ENCODE assay signal across 1 cellular context in genomic region chr9:105694848-105695581, GRCh38.
A peak's percentile ranks its signal among the peaks of the same experiment; 100 is the strongest.
TF ChIP-seq lines count a peak whose summit lies in the region.

No MANE protein-coding gene starts in this region.

TF ChIP-seq in K562, 482 proteins besides CTCF, POLR2A, EP300 and RAD21 (continued from another document and continues in another):
- TF ChIP-seq E4F1 (CRISPR knock-in tag; IDR thresholded peaks at IDR 0.05; ENCODE audit: borderline replicate concordance), result no peak
- TF ChIP-seq MNT (conservative IDR thresholded peaks at IDR 0.05), result peak; percentile 44 to 83; a peak in 2 of 4 replicates
- TF ChIP-seq EP400 (IDR thresholded peaks at IDR 0.05), result peak; percentile 59; the same call in 1 of the 2 replicates
- peak; percentile 50 for TF ChIP-seq ATF3 (IDR thresholded peaks at IDR 0.05)
- peak; percentile 63; the same call in 1 of the 2 replicates for TF ChIP-seq ATF3 (CRISPR knock-in tag; conservative IDR thresholded peaks at IDR 0.05)
- no peak for TF ChIP-seq RREB1 (CRISPR knock-in tag; IDR thresholded peaks at IDR 0.05)
- peak; percentile 66; the same call in 1 of the 2 replicates for TF ChIP-seq KLF13 (tag; IDR thresholded peaks at IDR 0.05; ENCODE audit: borderline replicate concordance, low read depth)
- no peak for TF ChIP-seq PRPF4 (IDR thresholded peaks at IDR 0.05; ENCODE audit: insufficient read depth, low read depth, low read length, poor library complexity, severe bottlenecking)
- TF ChIP-seq RAD51 (IDR thresholded peaks at IDR 0.05; ENCODE audit: borderline replicate concordance, low read depth), result peak; percentile 66
- TF ChIP-seq TFAP4 (CRISPR knock-in tag; IDR thresholded peaks at IDR 0.05; ENCODE audit: borderline replicate concordance), result peak; percentile 48; the same call in 1 of the 2 replicates
- TF ChIP-seq PTTG1 (tag; IDR thresholded peaks at IDR 0.05; ENCODE audit: low read depth), result no peak
- TF ChIP-seq ZBED1 (IDR thresholded peaks at IDR 0.05), result peak; percentile 88
- peak; percentile 10; the same call in 1 of the 2 replicates for TF ChIP-seq ATF6 (CRISPR knock-in tag; IDR thresholded peaks at IDR 0.05)
- TF ChIP-seq HMGXB4 (CRISPR knock-in tag; IDR thresholded peaks at IDR 0.05), result no peak
- no peak for TF ChIP-seq DIDO1 (tag; IDR thresholded peaks at IDR 0.05; ENCODE audit: low read depth)
- peak; percentile 67 for TF ChIP-seq POLR2G (IDR thresholded peaks at IDR 0.05; ENCODE audit: low read depth, low read length)
- TF ChIP-seq ZBTB1 (CRISPR knock-in tag; IDR thresholded peaks at IDR 0.05; ENCODE audit: borderline replicate concordance, low read depth), result peak; percentile 15; the same call in 1 of the 2 replicates
- no peak for TF ChIP-seq CBX8 (IDR thresholded peaks at IDR 0.05; ENCODE audit: borderline replicate concordance, extremely low read depth, low read depth, low read length, poor library complexity, severe bottlenecking)
- no peak for TF ChIP-seq ZNF165 (CRISPR knock-in tag; IDR thresholded peaks at IDR 0.05; ENCODE audit: borderline replicate concordance)
- TF ChIP-seq FOXA3 (CRISPR knock-in tag; conservative IDR thresholded peaks at IDR 0.05 in 1 of 2, IDR thresholded peaks at IDR 0.05 in 1 of 2), result 0 out of 4 replicates have a peak, but pooled peaks of 1 of the 2 experiments have one; percentile 42
- peak; percentile 22; the same call in 1 of the 2 replicates for TF ChIP-seq XRCC5 (IDR thresholded peaks at IDR 0.05; ENCODE audit: low read depth, low read length)
- no peak for TF ChIP-seq ZNF77 (CRISPR knock-in tag; IDR thresholded peaks at IDR 0.05)
- no peak for TF ChIP-seq ASH1L (IDR thresholded peaks at IDR 0.05; ENCODE audit: borderline replicate concordance, low read depth, partially characterized antibody)
- no peak for TF ChIP-seq SOX6 (IDR thresholded peaks at IDR 0.05)
- no peak for TF ChIP-seq ZBTB12 (CRISPR knock-in tag; IDR thresholded peaks at IDR 0.05)
- peak; percentile 89 for TF ChIP-seq L3MBTL2 (IDR thresholded peaks at IDR 0.05)
- no peak for TF ChIP-seq NELFE (IDR thresholded peaks at IDR 0.05; ENCODE audit: insufficient read depth, insufficient read length)
- no peak for TF ChIP-seq KLF16 (IDR thresholded peaks at IDR 0.05)
- TF ChIP-seq EZH2 (IDR thresholded peaks at IDR 0.05; ENCODE audit: borderline replicate concordance, low read depth, low read length), result no peak
- peak; percentile 24; the same call in 1 of the 2 replicates for TF ChIP-seq SMARCE1 (IDR thresholded peaks at IDR 0.05)
- peak; percentile 99 for TF ChIP-seq RBM25 (IDR thresholded peaks at IDR 0.05; ENCODE audit: low read depth, low read length, severe bottlenecking)
- TF ChIP-seq JUND (IDR thresholded peaks at IDR 0.05; ENCODE audit: borderline replicate concordance, low read depth, low read length), result no peak
- peak; percentile 57; the same call in 1 of the 3 replicates for TF ChIP-seq JUND (tag; IDR thresholded peaks at IDR 0.05; ENCODE audit: borderline replicate concordance, low read depth, low read length)
- TF ChIP-seq NR1H2 (CRISPR knock-in tag; IDR thresholded peaks at IDR 0.05), result no peak
- TF ChIP-seq TEAD4 (IDR thresholded peaks at IDR 0.05; ENCODE audit: low read length), result no peak
- peak; percentile 61; the same call in 1 of the 2 replicates for TF ChIP-seq TEAD4 (CRISPR knock-in tag; IDR thresholded peaks at IDR 0.05; ENCODE audit: borderline replicate concordance)
- TF ChIP-seq CREB1 (IDR thresholded peaks at IDR 0.05), result no peak
- TF ChIP-seq CREB1 (CRISPR knock-in tag; IDR thresholded peaks at IDR 0.05), result no peak; the same call in 1 of the 2 replicates
- TF ChIP-seq HNRNPLL (IDR thresholded peaks at IDR 0.05; ENCODE audit: low read depth, low read length, poor library complexity, severe bottlenecking), result peak; percentile 72
- TF ChIP-seq POLR3G (IDR thresholded peaks at IDR 0.05; ENCODE audit: extremely low read depth, insufficient read length, insufficient replicate concordance), result no peak
- TF ChIP-seq ZNF174 (CRISPR knock-in tag; IDR thresholded peaks at IDR 0.05), result no peak
- peak in 1 of 2 experiments; percentile 3; a peak in 1 of 4 replicates for TF ChIP-seq RCOR1 (IDR thresholded peaks at IDR 0.05; ENCODE audit: borderline replicate concordance in 1 of 2, low read depth in 2 of 2, low read length in 2 of 2)
- peak; percentile 96 for TF ChIP-seq ZNF263 (CRISPR knock-in tag; IDR thresholded peaks at IDR 0.05; ENCODE audit: borderline replicate concordance)
- TF ChIP-seq SAP30 (IDR thresholded peaks at IDR 0.05; ENCODE audit: borderline replicate concordance, insufficient read depth, low read depth, low read length, poor library complexity, severe bottlenecking), result peak; percentile 42
- TF ChIP-seq MBD1 (CRISPR knock-in tag; IDR thresholded peaks at IDR 0.05), result no peak
